In genomic region chr1:226548281-226549093, GRCh38 we compare ENCODE assay signal across 8 cellular contexts. TPM values are rescaled to one million over a fixed set of nuclear protein-coding genes. Genes with fewer than 3 reads are reported as not detected.
DNase-seq lines count a peak whose midpoint lies in the region; ATAC-seq and TF ChIP-seq lines count a peak whose summit lies in the region.

TSS of gene STUM (plus strand) at chr1:226548764. CDS start at chr1:226548905, 141 bp downstream.

- WGBS in esophagus squamous epithelium, 2 donors: 0 to 1% methylated on average over 4 to 14 of the region's 82 CpGs

- CTCF ChIA-PET in CD4-positive, alpha-beta T cell (lab: Charles Lee): interaction anchor here (0.7 to 1.3 kb wide), 3 partner anchors 21 to 313 kb away, joined by 3 to 7 read pairs (median 4); partner anchors contain the start of gene PARP1
- CTCF ChIA-PET in activated CD4-positive, alpha-beta T cell treated with anti-CD3 and anti-CD28 coated beads, Interleukin-2, amount 10 ng/mL, durations not matched to agents 7 days and 5 days (lab: Charles Lee): interaction anchor here (0.6 to 1.1 kb wide), 3 partner anchors 9 to 864 kb away, joined by 3 to 5 read pairs (median 4); no protein-coding TSS in a partner anchor

- peak within 1 kb of the TSS; percentile 82 for H3K4me3 Mint-ChIP-seq in CD4-positive, alpha-beta T cell
- H3K4me3 Mint-ChIP-seq in activated CD4-positive, alpha-beta T cell treated with anti-CD3 and anti-CD28 coated beads, Interleukin-2, amount 10 ng/mL, durations not matched to agents 7 days and 5 days: peak within 1 kb of the TSS; percentile 23
- H3K4me3 Mint-ChIP-seq in natural killer cell: peak within 1 kb of the TSS; percentile 56

- H3K9ac ChIP-seq in HUES6 (ENCODE audit: low read length): no peak within 1 kb of the TSS

- H3K4me3 ChIP-seq in HUES6 (ENCODE audit: low read depth, low read length) (peak within 1 kb of the TSS; percentile 64), esophagus squamous epithelium (peak within 1 kb of the TSS; percentile 39 to 73 (median 54))

- intact Hi-C loops in CD4-positive, alpha-beta T cell (cut with DNase I, micrococcal nuclease): loop anchor here in 1 of 2 experiments (1.0 to 10.0 kb wide), 2 partner anchors 124 to 886 kb away; no protein-coding TSS in a partner anchor
- intact Hi-C loops in esophagus squamous epithelium (cut with DNase I): loop anchor here (5.0 kb wide), 1 partner anchor 64 kb away; no protein-coding TSS in a partner anchor
- intact Hi-C loops in natural killer cell (cut with micrococcal nuclease): loop anchor here (5.0 kb wide), 1 partner anchor 279 kb away; no protein-coding TSS in a partner anchor

- no peaks in the 10 kb centered on the region for H3K9me3 Mint-ChIP-seq in CD4-positive, alpha-beta T cell
- no peaks in the 10 kb centered on the region for H3K9me3 Mint-ChIP-seq in activated CD4-positive, alpha-beta T cell treated with anti-CD3 and anti-CD28 coated beads, Interleukin-2, amount 10 ng/mL, durations not matched to agents 7 days and 5 days
- no peaks in the 10 kb centered on the region for H3K9me3 Mint-ChIP-seq in natural killer cell

- peaks cover 14% of the 10 kb centered on the region for H3K4me1 ChIP-seq in HUES6 (ENCODE audit: control insufficient read depth, insufficient read depth, low read length)
- peaks cover 20 to 42% (median 21%) of the 10 kb centered on the region in 3 donors for H3K4me1 ChIP-seq in esophagus squamous epithelium

- peak in 2 of 10 experiments; percentile 11 to 25 for DNase-seq in CD4-positive, alpha-beta T cell
- DNase-seq in activated CD4-positive, alpha-beta T cell treated with anti-CD3 and anti-CD28 coated beads, Interleukin-2, amount 10 ng/mL, durations not matched to agents 7 days and 5 days: no peak
- no peak for DNase-seq in esophagus squamous epithelium (lab: John Stamatoyannopoulos, UW)
- DNase-seq in natural killer cell: no peak
- no peak for DNase-seq in NCI-H2029 treated with DMSO at 0.1 percent for 48 hours (lab: John Stamatoyannopoulos, UW)

- TF ChIP-seq POLR2A in esophagus squamous epithelium (IDR thresholded peaks at IDR 0.05): no peak

- POLR2A ChIA-PET in CD4-positive, alpha-beta T cell (lab: Charles Lee): interaction anchor here (0.6 to 1.5 kb wide), 2 partner anchors 141 to 300 kb away, joined by 4 to 5 read pairs; partner anchors contain the start of gene PARP1
- POLR2A ChIA-PET in activated CD4-positive, alpha-beta T cell treated with anti-CD3 and anti-CD28 coated beads, Interleukin-2, amount 10 ng/mL, durations not matched to agents 7 days and 5 days (lab: Charles Lee): interaction anchor here (0.6 kb wide), 1 partner anchor 116 kb away, joined by 3 read pairs; no protein-coding TSS in a partner anchor

- H3K36me3 Mint-ChIP-seq in CD4-positive, alpha-beta T cell (ENCODE audit: low read depth): no peaks in the 10 kb centered on the region
- H3K36me3 Mint-ChIP-seq in activated CD4-positive, alpha-beta T cell treated with anti-CD3 and anti-CD28 coated beads, Interleukin-2, amount 10 ng/mL, durations not matched to agents 7 days and 5 days (ENCODE audit: low read depth): no peaks in the 10 kb centered on the region
- no peaks in the 10 kb centered on the region for H3K36me3 Mint-ChIP-seq in natural killer cell

- no peak within 1 kb of the TSS for H3K27ac ChIP-seq in CD4-positive, alpha-beta T cell (ENCODE audit: low read depth, low read length)
- no peak within 1 kb of the TSS for H3K27ac ChIP-seq in HUES6 (ENCODE audit: low read depth, low read length)
- H3K27ac ChIP-seq in esophagus squamous epithelium: peak within 1 kb of the TSS; percentile 64 to 86 (median 77)

- no peak within 1 kb of the TSS for H3K27ac Mint-ChIP-seq in CD4-positive, alpha-beta T cell
- no peak within 1 kb of the TSS for H3K27ac Mint-ChIP-seq in activated CD4-positive, alpha-beta T cell treated with anti-CD3 and anti-CD28 coated beads, Interleukin-2, amount 10 ng/mL, durations not matched to agents 7 days and 5 days
- no peak within 1 kb of the TSS for H3K27ac Mint-ChIP-seq in natural killer cell

- TF ChIP-seq CTCF in CD4-positive, alpha-beta T cell (IDR thresholded peaks at IDR 0.05): no peak
- TF ChIP-seq CTCF in esophagus squamous epithelium (IDR thresholded peaks at IDR 0.05) (no peak), natural killer cell (IDR thresholded peaks at IDR 0.05) (no peak)

- H3K4me1 Mint-ChIP-seq in CD4-positive, alpha-beta T cell (ENCODE audit: low read depth): peaks cover 14% of the 10 kb centered on the region
- peaks cover 19% of the 10 kb centered on the region for H3K4me1 Mint-ChIP-seq in activated CD4-positive, alpha-beta T cell treated with anti-CD3 and anti-CD28 coated beads, Interleukin-2, amount 10 ng/mL, durations not matched to agents 7 days and 5 days
- H3K4me1 Mint-ChIP-seq in natural killer cell: peaks cover 6 to 17% of the 10 kb centered on the region in 2 donors

- ATAC-seq in CD4-positive, alpha-beta T cell (ENCODE audit: poor library complexity): peak; percentile 63
- peak; percentile 55 to 73 (median 60) for ATAC-seq in natural killer cell
- ATAC-seq in GM19395 (IDR thresholded peaks at IDR 0.05; ENCODE audit: unreplicated experiment): no peak
- no peak for ATAC-seq in HG03520 (IDR thresholded peaks at IDR 0.05; ENCODE audit: unreplicated experiment)

- H3K36me3 ChIP-seq in HUES6 (ENCODE audit: control insufficient read depth, insufficient read depth, low read length) (no peaks in the 10 kb centered on the region), esophagus squamous epithelium (no peaks in the 10 kb centered on the region)

- H3K27me3 ChIP-seq in CD4-positive, alpha-beta T cell (ENCODE audit: control insufficient read depth, insufficient read depth, low read length): peaks cover 35% of the 10 kb centered on the region
- H3K27me3 ChIP-seq in HUES6 (ENCODE audit: control insufficient read depth, insufficient read depth, low read length) (peaks cover 69% of the 10 kb centered on the region), esophagus squamous epithelium (peaks cover 0 to 69% (median 5%) of the 10 kb centered on the region in 4 donors)

- H3K9me3 ChIP-seq in CD4-positive, alpha-beta T cell (ENCODE audit: control insufficient read depth, low read length): no peaks in the 10 kb centered on the region
- no peaks in the 10 kb centered on the region for H3K9me3 ChIP-seq in HUES6 (ENCODE audit: control insufficient read depth, insufficient read depth, low read depth, low read length)
- no peaks in the 10 kb centered on the region for H3K9me3 ChIP-seq in esophagus squamous epithelium

- peaks cover 56% of the 10 kb centered on the region for H3K27me3 Mint-ChIP-seq in CD4-positive, alpha-beta T cell
- peaks cover 72% of the 10 kb centered on the region for H3K27me3 Mint-ChIP-seq in activated CD4-positive, alpha-beta T cell treated with anti-CD3 and anti-CD28 coated beads, Interleukin-2, amount 10 ng/mL, durations not matched to agents 7 days and 5 days
- H3K27me3 Mint-ChIP-seq in natural killer cell (ENCODE audit: low read depth in 2 of 2): peaks cover 49 to 58% of the 10 kb centered on the region in 2 donors

RNA-seq across cellular contexts. Expression of gene STUM, which starts in this region (rescaled TPM):
- not detected for total RNA-seq in CD4-positive, alpha-beta T cell
- not detected for total RNA-seq in activated CD4-positive, alpha-beta T cell treated with anti-CD3 and anti-CD28 coated beads, Interleukin-2, amount 10 ng/mL, durations not matched to agents 7 days and 5 days
- 1 to 10 TPM in 1 of 4 donors, under 1 TPM in 3; 0.15 to 3.2 (median 0.34) TPM for total RNA-seq in esophagus squamous epithelium
- not detected for total RNA-seq in natural killer cell

Comparison
In these comparisons a context has a peak if more than half of its experiments do, and no peak if none do; other contexts are left out.
1. Peak in ATAC-seq in CD4-positive, alpha-beta T cell; RNA of the gene not detected or under 1 TPM.
2. Peak in ATAC-seq in natural killer cell; RNA of the gene not detected or under 1 TPM.
3. H3K27ac ChIP-seq: peak in esophagus squamous epithelium (4 of 4); none in CD4-positive, alpha-beta T cell (single experiment) and HUES6 (single experiment).
4. H3K4me3 Mint-ChIP-seq: peak in every context shown above with its lines; median percentile 82 in CD4-positive, alpha-beta T cell; 56 in natural killer cell; 23 in activated CD4-positive, alpha-beta T cell treated with anti-CD3 and anti-CD28 coated beads, Interleukin-2, amount 10 ng/mL, durations not matched to agents 7 days and 5 days.